ENCODE assay signal across 1 cellular context in genomic region chr11:112297248-112297866, GRCh38.
TF ChIP-seq lines count a peak whose summit lies in the region.

No MANE protein-coding gene starts in this region.

TF ChIP-seq in HepG2, 621 proteins besides CTCF, POLR2A, EP300 and RAD21:
- TF ChIP-seq KDM5B (CRISPR knock-in tag; IDR thresholded peaks at IDR 0.05; ENCODE audit: borderline replicate concordance) (no peak), RFX1 (IDR thresholded peaks at IDR 0.05) (no peak), FOXP1 (IDR thresholded peaks at IDR 0.05) (no peak), FOXP1 (CRISPR knock-in tag; IDR thresholded peaks at IDR 0.05) (no peak), MAFK (conservative IDR thresholded peaks at IDR 0.05 in 1 of 2, IDR thresholded peaks at IDR 0.05 in 1 of 2; ENCODE audit: low read length in 2 of 2) (0 out of 4 replicates have a peak, but pooled peaks have one; percentile 5 to 13), ZNF713 (CRISPR knock-in tag; IDR thresholded peaks at IDR 0.05) (no peak), SALL1 (CRISPR knock-in tag; IDR thresholded peaks at IDR 0.05) (no peak), ZNF513 (CRISPR knock-in tag; conservative IDR thresholded peaks at IDR 0.05) (no peak), HMG20B (CRISPR knock-in tag; conservative IDR thresholded peaks at IDR 0.05) (no peak)
